In the genomic region with DNA sequence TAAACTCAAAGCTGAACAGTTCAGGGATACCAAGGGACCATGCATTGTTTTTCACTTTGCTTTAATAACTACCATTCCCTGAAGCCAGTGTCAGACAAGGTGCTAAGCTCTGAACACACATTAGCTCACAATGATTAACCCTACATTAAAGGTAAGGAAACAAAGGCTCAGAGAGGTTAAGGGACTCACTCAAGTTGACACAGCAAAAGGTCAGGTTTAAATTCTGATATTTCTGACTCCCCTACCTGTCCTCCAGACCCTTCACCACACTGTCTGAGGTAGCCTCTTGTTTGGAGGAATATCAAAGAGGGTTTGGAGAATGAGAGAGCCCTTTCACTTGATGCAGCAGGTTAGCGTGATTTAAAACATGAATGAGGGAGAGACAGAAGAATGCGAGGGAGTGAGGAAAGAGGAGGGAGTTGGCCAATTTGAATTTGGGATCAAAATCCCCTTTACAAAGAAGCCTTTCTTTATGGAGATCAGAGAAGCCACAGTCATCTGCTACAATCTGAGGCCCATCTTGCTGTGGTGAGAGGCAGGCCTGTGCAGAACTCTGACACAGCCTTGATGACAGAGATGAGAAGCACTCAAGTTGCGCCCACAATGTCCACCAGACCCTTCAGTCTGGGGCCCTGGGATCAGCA, we compare ENCODE assay signal across 23 cellular contexts.
"Had no signal": no experiment of that assay in that cellular context is flagged by ENCODE, and none has a peak within 500 bp of the region (broad histone marks: within the 10 kb centered on the region; RNA-seq: fewer than 3 reads in every experiment).

No MANE protein-coding gene starts in this region.

- H3K27ac Mint-ChIP-seq: activated B cell treated with CpG ODN at 0.5 μM for 24 hours; activated CD8-positive, alpha-beta T cell treated with anti-CD3 and anti-CD28 coated beads for 36 hours; activated naive CD4-positive, alpha-beta T cell treated with anti-CD3 and anti-CD28 coated beads, Interleukin-2, amount 50 U/mL, for 24 hours; activated T-helper 2 cell treated with anti-CD3 and anti-CD28 coated beads, Interferon-gamma antibody, Interleukin-2, Interleukin-4, amounts not matched to agents 10 μg/mL and 5 μg/mL and 100 μg/mL, durations not matched to agents 14 hours and 24 hours and 36 hours; brain; effector memory CD8-positive, alpha-beta T cell; nephron progenitor cell; stimulated activated effector memory CD8-positive, alpha-beta T cell treated with anti-CD3 and anti-CD28 coated beads, Interleukin-12 subunit alpha, Interleukin-12 subunit beta, amount 100 ng/mL, for 72 hours; stimulated activated naive CD8-positive, alpha-beta T cell treated with anti-CD3 and anti-CD28 coated beads, Interleukin-15, Interleukin-2, amounts not matched to agents 100 ng/mL and 50 ng/mL, for 24 hours; type B pancreatic cell had no signal

- H3K27me3 ChIP-seq: heart left ventricle, ovary, vagina had no signal

- ATAC-seq: activated CD8-positive, alpha-beta T cell treated with anti-CD3 and anti-CD28 coated beads for 36 hours; effector memory CD8-positive, alpha-beta T cell; sciatic nerve; stimulated activated effector memory CD8-positive, alpha-beta T cell treated with anti-CD3 and anti-CD28 coated beads, Interleukin-12 subunit alpha, Interleukin-12 subunit beta, amount 100 ng/mL, for 72 hours had no signal

- H3K36me3 Mint-ChIP-seq: activated naive CD4-positive, alpha-beta T cell treated with anti-CD3 and anti-CD28 coated beads, Interleukin-2, amount 50 U/mL, for 24 hours; brain; stimulated activated effector memory CD8-positive, alpha-beta T cell treated with anti-CD3 and anti-CD28 coated beads, Interleukin-12 subunit alpha, Interleukin-12 subunit beta, amount 100 ng/mL, for 72 hours; type B pancreatic cell had no signal

- H3K9me3 Mint-ChIP-seq: activated CD8-positive, alpha-beta T cell treated with anti-CD3 and anti-CD28 coated beads for 36 hours; activated naive CD4-positive, alpha-beta T cell treated with anti-CD3 and anti-CD28 coated beads, Interleukin-2, amount 50 U/mL, for 24 hours; activated T-helper 2 cell treated with anti-CD3 and anti-CD28 coated beads, Interferon-gamma antibody, Interleukin-2, Interleukin-4, amounts not matched to agents 10 μg/mL and 5 μg/mL and 100 μg/mL, durations not matched to agents 14 hours and 24 hours and 36 hours; effector memory CD8-positive, alpha-beta T cell; stimulated activated effector memory CD8-positive, alpha-beta T cell treated with anti-CD3 and anti-CD28 coated beads, Interleukin-12 subunit alpha, Interleukin-12 subunit beta, amount 100 ng/mL, for 72 hours had no signal

- H3K27ac ChIP-seq: heart left ventricle, ovary, vagina had no signal

- H3K4me1 Mint-ChIP-seq: activated naive CD4-positive, alpha-beta T cell treated with anti-CD3 and anti-CD28 coated beads, Interleukin-2, amount 50 U/mL, for 24 hours; stimulated activated effector memory CD8-positive, alpha-beta T cell treated with anti-CD3 and anti-CD28 coated beads, Interleukin-12 subunit alpha, Interleukin-12 subunit beta, amount 100 ng/mL, for 72 hours had no signal

- H3K4me3 ChIP-seq: heart left ventricle, ovary, skin epidermis, vagina had no signal

- H3K27me3 Mint-ChIP-seq: activated B cell treated with CpG ODN at 0.5 μM for 24 hours, brain, type B pancreatic cell had no signal

- H3K4me1 ChIP-seq: heart left ventricle, vagina had no signal

- H3K4me3 Mint-ChIP-seq: activated B cell treated with CpG ODN at 0.5 μM for 24 hours; activated CD8-positive, alpha-beta T cell treated with anti-CD3 and anti-CD28 coated beads for 36 hours; activated naive CD4-positive, alpha-beta T cell treated with anti-CD3 and anti-CD28 coated beads, Interleukin-2, amount 50 U/mL, for 24 hours; brain; effector memory CD8-positive, alpha-beta T cell; nephron progenitor cell; stimulated activated effector memory CD8-positive, alpha-beta T cell treated with anti-CD3 and anti-CD28 coated beads, Interleukin-12 subunit alpha, Interleukin-12 subunit beta, amount 100 ng/mL, for 72 hours; stimulated activated naive CD8-positive, alpha-beta T cell treated with anti-CD3 and anti-CD28 coated beads, Interleukin-15, Interleukin-2, amounts not matched to agents 100 ng/mL and 50 ng/mL, for 24 hours; type B pancreatic cell had no signal

- DNase-seq: activated B cell treated with CpG ODN at 0.5 μM for 24 hours; activated CD4-positive, alpha-beta T cell treated with anti-CD3 and anti-CD28 coated beads, Interleukin-2, amount 50 U/mL, for 1 hour; activated CD8-positive, alpha-beta T cell treated with anti-CD3 and anti-CD28 coated beads for 36 hours; activated T-cell treated with anti-CD3 and anti-CD28 coated beads, Interleukin-2, amount 50 U/mL, for 48 hours; caudate nucleus; cortex of kidney; effector memory CD8-positive, alpha-beta T cell; erythroblast; heart left ventricle; mesenchymal stem cell; nephron progenitor cell; ovary; stimulated activated CD4-positive, alpha-beta T cell treated with anti-CD3 and anti-CD28 coated beads, Interleukin-4, amount 100 ng/mL, for 24 hours; T-helper 2 cell had no signal

- H3K9me3 ChIP-seq: ovary, vagina had no signal

- H3K36me3 ChIP-seq: heart left ventricle, ovary, vagina had no signal
